Comparison of ENCODE assay signal across 19 cellular contexts in the genomic region with DNA sequence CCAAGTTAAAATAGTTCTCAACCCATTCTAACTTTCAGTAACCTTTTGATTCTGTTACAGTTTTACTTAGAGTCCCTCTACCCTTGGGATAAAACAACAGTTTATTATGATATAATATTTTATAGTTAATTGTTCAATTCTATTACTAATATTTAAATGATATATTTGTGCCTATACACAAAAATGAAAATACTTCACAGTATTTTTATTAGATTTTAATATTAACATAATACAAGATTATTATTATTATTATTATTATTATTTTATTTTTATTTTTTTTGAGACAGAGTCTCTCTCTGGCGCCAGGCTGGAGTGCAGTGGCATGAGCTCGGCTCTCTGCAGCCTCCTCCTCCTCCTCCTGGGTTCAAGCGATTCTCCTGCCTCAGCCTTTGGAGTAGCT.
DNase-seq lines count a peak whose midpoint lies in the region; FAIRE-seq and TF ChIP-seq lines count a peak whose summit lies in the region.
"Had no signal": no experiment of that assay in that cellular context is flagged by ENCODE, and none has a peak within 500 bp of the region (broad histone marks: within the 10 kb centered on the region; RNA-seq: fewer than 3 reads in every experiment).

No MANE protein-coding gene starts in this region.

- no peak for DNase-seq in RCC 7860 (ENCODE audit: low spot score)
- no peak for DNase-seq in kidney
- no peak for DNase-seq in posterior vena cava (ENCODE audit: low spot score)
- DNase-seq in NOMO-1 treated with DMSO at 0.1 percent for 48 hours (lab: John Stamatoyannopoulos, UW; ENCODE audit: unreplicated experiment): no peak
- DNase-seq: AML-193; Caco-2; Calu3; CD4-positive, alpha-beta T cell; CD8-positive, alpha-beta T cell; GF-D8 had no signal

- H3K36me3 ChIP-seq in kidney (ENCODE audit: control insufficient read depth in 1 of 2, insufficient read depth in 2 of 2, low read length in 2 of 2): no peaks in the 10 kb centered on the region
- H3K36me3 ChIP-seq: BLaER1 treated with 17β-estradiol and CSF1 and Interleukin-3, amounts not matched to agents 10 nM and 100 nM had no signal

- peak; percentile 5 for FAIRE-seq in RCC 7860 (lab: Jason Lieb, UNC)
- FAIRE-seq in endometrium (lab: Jason Lieb, UNC): peak; percentile 62
- peak; percentile 58 for FAIRE-seq in kidney (lab: Jason Lieb, UNC)
- FAIRE-seq: A549, D721Med, G401.6, GM12891, GM19239 had no signal

- no peak overlapping the region for H3K4me3 ChIP-seq in kidney (ENCODE audit: low read length in 2 of 2)
- H3K4me3 ChIP-seq: A549; BLaER1 treated with 17β-estradiol and CSF1 and Interleukin-3, amounts not matched to agents 10 nM and 100 nM had no signal

- H3K27ac ChIP-seq in kidney (ENCODE audit: low read depth in 2 of 2, low read length in 2 of 2): no peak overlapping the region
- H3K27ac ChIP-seq: 22Rv1; A549; BLaER1 treated with 17β-estradiol and CSF1 and Interleukin-3, amounts not matched to agents 10 nM and 100 nM; C4-2B had no signal

- H3K9me3 ChIP-seq in kidney (ENCODE audit: control insufficient read depth in 1 of 2, low read length in 2 of 2): no peaks in the 10 kb centered on the region
- H3K9me3 ChIP-seq: A549; BLaER1 treated with 17β-estradiol and CSF1 and Interleukin-3, amounts not matched to agents 10 nM and 100 nM; Caco-2 had no signal

- intact Hi-C loops in kidney (cut with DNase I) (no loop called here), posterior vena cava (cut with DNase I) (no loop called here)

- no peaks in the 10 kb centered on the region for H3K4me1 ChIP-seq in kidney (ENCODE audit: control insufficient read depth in 1 of 2, insufficient read depth in 1 of 2, low read depth in 1 of 2, low read length in 2 of 2)
- H3K4me1 ChIP-seq: A549; BLaER1 treated with 17β-estradiol and CSF1 and Interleukin-3, amounts not matched to agents 10 nM and 100 nM; Caco-2 had no signal

- H3K9ac ChIP-seq in kidney (ENCODE audit: low read length in 2 of 2): no peak overlapping the region
- H3K9ac ChIP-seq: BLaER1 treated with 17β-estradiol and CSF1 and Interleukin-3, amounts not matched to agents 10 nM and 100 nM had no signal

- no peak for TF ChIP-seq CTCF in kidney (IDR thresholded peaks at IDR 0.05; ENCODE audit: borderline replicate concordance, extremely low read depth, insufficient read depth)
